In the genomic region with DNA sequence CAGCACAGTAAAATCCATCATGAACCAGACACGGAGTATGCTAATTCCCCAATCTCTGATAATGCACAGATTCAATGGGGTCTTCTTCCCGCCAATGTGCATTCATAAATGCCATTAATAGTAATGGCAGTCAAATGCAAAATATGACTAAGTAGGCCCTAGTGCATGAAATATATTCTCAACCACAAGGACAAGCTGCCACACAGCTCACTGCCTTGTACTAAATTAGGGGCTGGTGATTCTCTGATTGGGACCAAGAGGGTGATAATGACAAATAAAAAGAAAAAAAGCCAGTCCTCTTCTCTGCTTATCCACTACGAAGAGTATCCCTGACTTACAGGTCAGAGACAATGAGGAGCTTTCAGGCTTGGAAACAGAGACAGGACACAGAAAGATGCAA, we compare ENCODE assay signal across 28 cellular contexts.
DNase-seq lines count a peak whose midpoint lies in the region; ATAC-seq and TF ChIP-seq lines count a peak whose summit lies in the region.
"Had no signal": no experiment of that assay in that cellular context is flagged by ENCODE, and none has a peak within 500 bp of the region (broad histone marks: within the 10 kb centered on the region; RNA-seq: fewer than 3 reads in every experiment).

No MANE protein-coding gene starts in this region.

- TF ChIP-seq CTCF in activated B cell treated with CpG ODN at 0.5 μM for 24 hours (IDR thresholded peaks at IDR 0.05) (no peak), nephron progenitor cell (IDR thresholded peaks at IDR 0.05) (no peak), mucosa of descending colon (IDR thresholded peaks at IDR 0.05) (no peak), mammary epithelial cell (conservative IDR thresholded peaks at IDR 0.05 in 1 of 2, IDR thresholded peaks at IDR 0.05 in 1 of 2; ENCODE audit: extremely low read depth in 1 of 2, insufficient read depth in 1 of 2, low read depth in 1 of 2, low read length in 2 of 2) (no peak)

- dilution Hi-C loops in mammary epithelial cell (cut with HindIII; ENCODE audit: low sequenced_read_pairs) = no loop called here

- H3K4me1 Mint-ChIP-seq in activated B cell treated with CpG ODN at 0.5 μM for 24 hours = peaks cover 96% of the 10 kb centered on the region
- peaks cover 65% of the 10 kb centered on the region for H3K4me1 Mint-ChIP-seq in nephron progenitor cell
- H3K4me1 Mint-ChIP-seq: CD4-positive, alpha-beta memory T cell had no signal

- no peak for DNase-seq in activated B cell treated with CpG ODN at 0.5 μM for 24 hours
- DNase-seq in nephron progenitor cell = no peak
- no peak for DNase-seq in mucosa of descending colon
- no peak for DNase-seq in activated CD4-positive, alpha-beta T cell treated with anti-CD3 and anti-CD28 coated beads, Interleukin-2, amount 50 U/mL, for 4 hours
- no peak for DNase-seq in mammary epithelial cell
- no peak for DNase-seq in NCI-H2029 (lab: John Stamatoyannopoulos, UW)
- DNase-seq: activated CD4-positive, alpha-beta memory T cell treated with anti-CD3 and anti-CD28 coated beads for 36 hours; activated CD8-positive, alpha-beta memory T cell treated with anti-CD3 and anti-CD28 coated beads, Interleukin-2, amount 50 U/mL, for 4 hours; aorta; CD4-positive, alpha-beta memory T cell; cortex of kidney; foreskin keratinocyte; left colon; NCI-H1694; NCI-H524 treated with DMSO at 0.1 percent for 48 hours; occipital lobe; psoas muscle; SIG-M5; sigmoid colon; stimulated activated CD4-positive, alpha-beta T cell treated with anti-CD3 and anti-CD28 coated beads, Interleukin-15, amount 100 ng/mL, for 24 hours; stomach; tibial artery had no signal

- H3K4me2 ChIP-seq in BLaER1 = peak overlapping the region; percentile 41
- H3K4me2 ChIP-seq in mammary epithelial cell (ENCODE audit: insufficient read depth, low read depth, low read length) = no peak overlapping the region

- H2AFZ ChIP-seq in mammary epithelial cell (ENCODE audit: low read depth, low read length) = no peak overlapping the region
- H2AFZ ChIP-seq: hepatocyte had no signal

- POLR2A ChIA-PET in activated B cell treated with CpG ODN at 0.5 μM for 24 hours (lab: Charles Lee) = interaction anchor here (0.6 to 18.0 kb wide), 25 partner anchors 11 to 256 kb away, joined by 3 to 483 read pairs (median 4); partner anchors contain the start of gene EBF1

- intact Hi-C loops in activated B cell treated with CpG ODN at 0.5 μM for 24 hours (cut with micrococcal nuclease) = loop anchor here (5.0 kb wide), 3 partner anchors 39 to 174 kb away; no protein-coding TSS in a partner anchor
- intact Hi-C loops in mucosa of descending colon (cut with DNase I, micrococcal nuclease) = no loop called here
- intact Hi-C loops in mammary epithelial cell (cut with micrococcal nuclease) = no loop called here

- CTCF ChIA-PET in activated B cell treated with CpG ODN at 0.5 μM for 24 hours (lab: Charles Lee) (interaction anchor here (1.0 to 3.2 kb wide), 5 partner anchors 44 to 205 kb away, joined by 3 to 24 read pairs (median 3); no protein-coding TSS in a partner anchor), mammary epithelial cell (lab: Charles Lee; ENCODE audit: low non-redundant PET) (no interaction called here)

- no TSS peak for BruUV-seq in mammary epithelial cell (replicated peaks; lab: Mats Ljungman, UMichigan)

- in situ Hi-C loops in mammary epithelial cell (cut with MboI; ENCODE audit: low sequenced_read_pairs in 2 of 2) = no loop called here

- H3K27ac ChIP-seq in BLaER1 (no peak overlapping the region), mammary epithelial cell (ENCODE audit: insufficient read depth, low read depth, low read length) (no peak overlapping the region)
- H3K27ac ChIP-seq: esophagus muscularis mucosa, foreskin keratinocyte, hepatocyte, psoas muscle, sigmoid colon, stomach, tibial artery had no signal

- H3K9me3 Mint-ChIP-seq in activated B cell treated with CpG ODN at 0.5 μM for 24 hours = no peaks in the 10 kb centered on the region
- H3K9me3 Mint-ChIP-seq in nephron progenitor cell = peaks cover 9% of the 10 kb centered on the region
- H3K9me3 Mint-ChIP-seq: activated CD4-positive, alpha-beta memory T cell treated with anti-CD3 and anti-CD28 coated beads for 36 hours had no signal

- peaks cover 79% of the 10 kb centered on the region for H3K4me1 ChIP-seq in BLaER1
- no peaks in the 10 kb centered on the region for H3K4me1 ChIP-seq in mucosa of descending colon (ENCODE audit: low read depth)
- H3K4me1 ChIP-seq in mammary epithelial cell (ENCODE audit: insufficient read depth, low read length) = no peaks in the 10 kb centered on the region
- H3K4me1 ChIP-seq: psoas muscle, sigmoid colon had no signal

- peaks cover 86% of the 10 kb centered on the region for H3K36me3 ChIP-seq in BLaER1
- no peaks in the 10 kb centered on the region for H3K36me3 ChIP-seq in mucosa of descending colon (ENCODE audit: low read depth)
- H3K36me3 ChIP-seq in mammary epithelial cell (ENCODE audit: insufficient read depth, low read length) = no peaks in the 10 kb centered on the region
- H3K36me3 ChIP-seq: esophagus muscularis mucosa, sigmoid colon, stomach, tibial artery had no signal

- H3K27ac Mint-ChIP-seq in activated B cell treated with CpG ODN at 0.5 μM for 24 hours = peak overlapping the region; percentile 96
- no peak overlapping the region for H3K27ac Mint-ChIP-seq in nephron progenitor cell
- H3K27ac Mint-ChIP-seq: activated CD4-positive, alpha-beta memory T cell treated with anti-CD3 and anti-CD28 coated beads for 36 hours; activated naive CD8-positive, alpha-beta T cell; CD4-positive, alpha-beta memory T cell had no signal

- H3K4me3 ChIP-seq in BLaER1 (no peak overlapping the region), mucosa of descending colon (no peak overlapping the region), mammary epithelial cell (replicated peaks in 1 of 3; ENCODE audit: insufficient read depth in 1 of 3, low read depth in 2 of 3, low read length in 3 of 3) (no peak overlapping the region)
- H3K4me3 ChIP-seq: esophagus muscularis mucosa, hepatocyte, psoas muscle, sigmoid colon, stomach, tibial artery had no signal

- 75% methylated on average over 3 of the region's 3 CpGs for WGBS in mammary epithelial cell (ENCODE audit: low coverage, missing lambda C conversion rate)

- H3K79me2 ChIP-seq in mammary epithelial cell (ENCODE audit: insufficient read depth, low read length) = no peaks in the 10 kb centered on the region
- H3K79me2 ChIP-seq: hepatocyte had no signal

- H3K27me3 Mint-ChIP-seq in activated B cell treated with CpG ODN at 0.5 μM for 24 hours = no peaks in the 10 kb centered on the region
- no peaks in the 10 kb centered on the region for H3K27me3 Mint-ChIP-seq in nephron progenitor cell (ENCODE audit: low read depth, poor library complexity)
- H3K27me3 Mint-ChIP-seq: activated naive CD8-positive, alpha-beta T cell had no signal

- peak overlapping the region; percentile 63 for H3K4me3 Mint-ChIP-seq in activated B cell treated with CpG ODN at 0.5 μM for 24 hours
- peak overlapping the region; percentile 16 for H3K4me3 Mint-ChIP-seq in nephron progenitor cell
- H3K4me3 Mint-ChIP-seq: activated CD4-positive, alpha-beta memory T cell treated with anti-CD3 and anti-CD28 coated beads for 36 hours; activated naive CD8-positive, alpha-beta T cell; CD4-positive, alpha-beta memory T cell had no signal

- H3K9ac ChIP-seq in BLaER1 (no peak overlapping the region), mammary epithelial cell (ENCODE audit: insufficient read depth, low read length) (no peak overlapping the region)

- H3K36me3 Mint-ChIP-seq in activated B cell treated with CpG ODN at 0.5 μM for 24 hours (ENCODE audit: low read depth) (peaks cover 33% of the 10 kb centered on the region), nephron progenitor cell (ENCODE audit: low read depth) (peaks cover 2% of the 10 kb centered on the region)
- H3K36me3 Mint-ChIP-seq: activated CD4-positive, alpha-beta memory T cell treated with anti-CD3 and anti-CD28 coated beads for 36 hours; activated naive CD8-positive, alpha-beta T cell; CD4-positive, alpha-beta memory T cell had no signal

- no peaks in the 10 kb centered on the region for H3K27me3 ChIP-seq in BLaER1
- no peaks in the 10 kb centered on the region for H3K27me3 ChIP-seq in mammary epithelial cell (ENCODE audit: insufficient read depth, low read length)
- H3K27me3 ChIP-seq: esophagus muscularis mucosa, foreskin keratinocyte, sigmoid colon, tibial artery had no signal

- H3K9me3 ChIP-seq in BLaER1 (no peaks in the 10 kb centered on the region), mucosa of descending colon (no peaks in the 10 kb centered on the region), mammary epithelial cell (replicated peaks; ENCODE audit: insufficient read depth, low read length) (no peaks in the 10 kb centered on the region)
- H3K9me3 ChIP-seq: esophagus muscularis mucosa, psoas muscle, sigmoid colon, stomach, tibial artery had no signal

- ATAC-seq in HG03354 (IDR thresholded peaks at IDR 0.05; ENCODE audit: poor library complexity, severe bottlenecking, unreplicated experiment) (peak; percentile 23), activated B cell treated with CpG ODN at 0.5 μM for 24 hours (ENCODE audit: low read depth) (peak; percentile 35), mucosa of descending colon (no peak)
- ATAC-seq: foreskin keratinocyte, left colon, Panc1, psoas muscle had no signal

- peaks cover 100% of the 10 kb centered on the region for H4K20me1 ChIP-seq in BLaER1
- H4K20me1 ChIP-seq in mammary epithelial cell (ENCODE audit: insufficient read depth, low read length) = no peaks in the 10 kb centered on the region
